ENCODE assay signal across 8 cellular contexts in the genomic region with DNA sequence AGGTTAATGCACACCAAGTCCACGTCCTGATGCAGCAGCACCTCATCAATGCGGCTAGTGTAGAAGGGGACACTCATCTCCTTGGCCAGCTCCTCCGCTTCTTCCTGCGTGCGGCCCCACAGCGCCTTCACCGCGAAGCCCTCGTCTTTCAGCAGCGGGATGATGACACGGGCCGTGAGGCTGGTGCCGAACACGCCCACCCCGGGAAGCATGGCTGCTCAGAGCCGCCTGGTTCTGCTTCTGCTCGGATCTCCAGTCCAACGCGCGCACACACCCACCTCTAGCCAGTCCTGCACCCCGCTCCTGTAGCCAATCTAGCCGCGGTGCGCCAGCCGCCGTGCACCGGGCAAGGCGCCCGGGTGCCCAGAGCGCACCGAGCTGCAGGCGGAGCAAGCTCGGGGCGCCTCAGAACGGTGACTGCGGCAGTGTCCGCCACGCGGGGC. TPM values are rescaled to one million over a fixed set of nuclear protein-coding genes. Genes with fewer than 3 reads are reported as not detected.
DNase-seq lines count a peak whose midpoint lies in the region; ATAC-seq lines count a peak whose summit lies in the region.

No MANE protein-coding gene starts in this region.

- H3K27ac ChIP-seq in HUES6 (ENCODE audit: low read depth, low read length) (no peak overlapping the region), right cardiac atrium (ENCODE audit: low read length) (peak overlapping the region; percentile 68)

- DNase-seq in Daoy (ENCODE audit: low read depth) (peak; percentile 81), SW 1271 (lab: John Stamatoyannopoulos, UW) (peak; percentile 28 to 41), amniotic epithelial cell (ENCODE audit: low read depth) (peak; percentile 55), right cardiac atrium (peak; percentile 64 to 84 (median 82)), retina (peak; percentile 83), cerebellar cortex (ENCODE audit: low spot score) (no peak)

- ATAC-seq in GM21528 (IDR thresholded peaks at IDR 0.05; ENCODE audit: low FRiP score, unreplicated experiment) = peak; percentile 36
- ATAC-seq in right cardiac atrium = peak; percentile 35 to 45

- H3K36me3 ChIP-seq in HUES6 (ENCODE audit: control insufficient read depth, insufficient read depth, low read length) = no peaks in the 10 kb centered on the region

- under 1% methylated on average over 39 of the region's 39 CpGs for WGBS in right cardiac atrium

- peak overlapping the region; percentile 55 for H3K9ac ChIP-seq in HUES6 (ENCODE audit: low read length)

- H3K27me3 ChIP-seq in HUES6 (ENCODE audit: control insufficient read depth, insufficient read depth, low read length) (peaks cover 57% of the 10 kb centered on the region), right cardiac atrium (ENCODE audit: control insufficient read depth, insufficient read depth) (no peaks in the 10 kb centered on the region)

- intact Hi-C loops in right cardiac atrium (cut with DNase I) = loop anchor here in 2 of 4 donors (5.0 to 10.0 kb wide), 3 partner anchors 41 to 152 kb away; a partner anchor contains a TSS

- H3K9me3 ChIP-seq in HUES6 (ENCODE audit: control insufficient read depth, insufficient read depth, low read depth, low read length) = no peaks in the 10 kb centered on the region
- no peaks in the 10 kb centered on the region for H3K9me3 ChIP-seq in right cardiac atrium (ENCODE audit: control insufficient read depth, low read length)

- H3K4me1 ChIP-seq in HUES6 (ENCODE audit: control insufficient read depth, insufficient read depth, low read length) (peaks cover 24% of the 10 kb centered on the region), right cardiac atrium (ENCODE audit: control insufficient read depth, insufficient read depth, low read length) (peaks cover 6% of the 10 kb centered on the region)

- H3K4me3 ChIP-seq in HUES6 (ENCODE audit: low read depth, low read length) = peak overlapping the region; percentile 65
- peak overlapping the region; percentile 82 for H3K4me3 ChIP-seq in right cardiac atrium (ENCODE audit: low read length)

RNA-seq across cellular contexts. Expression of a gene that starts 0.7 kb away (rescaled TPM):
- 4.5 and 6.3 TPM in 2 replicates for total RNA-seq in Daoy (2014; rRNA removed; shearing (Covaris generic))
- 10 to 100 TPM; 51.0 to 81.7 (median 54.7) TPM for total RNA-seq in right cardiac atrium
- 30.3 TPM for polyA plus RNA-seq in right cardiac atrium
